Comparison of ENCODE assay signal across 22 cellular contexts in the genomic region with DNA sequence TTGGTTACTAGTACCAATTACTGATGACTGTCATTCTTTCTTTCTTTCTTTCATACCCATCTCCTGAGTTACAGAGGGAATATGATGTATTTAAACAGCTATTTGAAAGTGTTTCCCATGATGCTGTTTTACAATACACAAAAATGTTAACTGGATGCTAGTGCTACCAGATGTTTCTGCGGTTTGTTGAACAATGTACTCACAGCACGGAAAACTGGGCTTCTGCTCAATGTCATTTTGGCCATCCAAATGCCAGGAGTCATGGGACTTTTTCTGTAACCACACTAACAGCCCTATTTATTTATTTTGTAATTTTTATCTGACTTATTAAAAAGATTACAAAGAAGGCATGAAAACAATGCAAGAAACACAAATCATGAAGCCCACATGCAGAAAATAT.
"Had no signal": no experiment of that assay in that cellular context is flagged by ENCODE, and none has a peak within 500 bp of the region (broad histone marks: within the 10 kb centered on the region; RNA-seq: fewer than 3 reads in every experiment).

No MANE protein-coding gene starts in this region.

- H3K9me3 ChIP-seq: lower lobe of right lung, prostate gland, right lobe of liver, suprapubic skin had no signal

- H3K36me3 ChIP-seq: lower lobe of right lung, prostate gland, right lobe of liver, suprapubic skin had no signal

- H3K27me3 ChIP-seq: right lobe of liver, suprapubic skin had no signal

- H3K4me3 ChIP-seq: coronary artery, lower lobe of right lung, prostate gland, right lobe of liver, suprapubic skin had no signal

- DNase-seq: activated CD4-positive, alpha-beta T cell treated with anti-CD3 and anti-CD28 coated beads for 4 hours; activated CD8-positive, alpha-beta memory T cell treated with anti-CD3 and anti-CD28 coated beads, Interleukin-2, amount 50 U/mL, for 4 hours; activated CD8-positive, alpha-beta T cell treated with anti-CD3 and anti-CD28 coated beads for 36 hours; activated gamma-delta T cell treated with Interleukin-2 at 50 U/mL for 16 hours; activated naive CD8-positive, alpha-beta T cell treated with anti-CD3 and anti-CD28 coated beads for 36 hours; activated T-cell treated with anti-CD3 and anti-CD28 coated beads, Interleukin-2, amount 50 U/mL, for 72 hours; aorta; caudate nucleus; effector CD4-positive, alpha-beta T cell; foreskin fibroblast; glutamatergic neuron; lower lobe of right lung; midbrain; naive thymus-derived CD4-positive, alpha-beta T cell; occipital lobe; right lobe of liver; stimulated activated CD4-positive, alpha-beta T cell treated with anti-CD3 and anti-CD28 coated beads, Interleukin-4, amount 100 ng/mL, for 1 hour; stimulated activated CD8-positive, alpha-beta memory T cell treated with anti-CD3 and anti-CD28 coated beads, Interleukin-4, amount 100 ng/mL, for 48 hours; stimulated activated naive CD8-positive, alpha-beta T cell treated with anti-CD3 and anti-CD28 coated beads, Interleukin-15, Interleukin-2, amounts not matched to agents 100 U/mL and 50 U/mL, for 24 hours had no signal

- H3K4me1 ChIP-seq: lower lobe of right lung, prostate gland, right lobe of liver, suprapubic skin had no signal

- ATAC-seq: activated CD8-positive, alpha-beta T cell treated with anti-CD3 and anti-CD28 coated beads for 36 hours; activated T-cell treated with anti-CD3 and anti-CD28 coated beads, Interleukin-2, amount 50 U/mL, for 72 hours; lower lobe of right lung; naive thymus-derived CD4-positive, alpha-beta T cell; right lobe of liver; stimulated activated naive CD8-positive, alpha-beta T cell treated with anti-CD3 and anti-CD28 coated beads, Interleukin-15, Interleukin-2, amounts not matched to agents 100 U/mL and 50 U/mL, for 24 hours had no signal

- H3K27ac ChIP-seq: coronary artery, lower lobe of right lung, prostate gland, right lobe of liver, suprapubic skin had no signal
